1 cellular context compared by ENCODE assay signal in the genomic region with DNA sequence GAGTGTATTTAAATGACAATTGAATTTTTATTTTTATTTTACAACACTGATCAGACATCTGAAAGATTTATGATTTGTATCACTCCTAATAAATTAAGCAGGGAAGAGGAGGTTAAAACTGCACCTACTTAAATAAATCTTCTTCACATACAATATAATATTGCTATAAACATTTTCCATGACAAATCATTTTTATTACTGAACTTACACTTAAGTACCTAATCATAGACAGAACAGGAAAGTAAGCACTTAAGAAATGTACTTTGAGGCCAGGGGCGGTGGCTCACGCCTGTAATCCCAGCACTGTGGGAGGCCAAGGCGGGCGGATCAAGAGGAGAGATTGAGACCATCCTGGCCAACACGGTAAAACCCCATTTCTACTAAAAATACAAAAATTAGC.
TF ChIP-seq lines count a peak whose summit lies in the region.

No MANE protein-coding gene starts in this region.

TF ChIP-seq in HEK293, 187 proteins besides CTCF, POLR2A, EP300 and RAD21 (continued from another document):
- TF ChIP-seq, protein P1, sequence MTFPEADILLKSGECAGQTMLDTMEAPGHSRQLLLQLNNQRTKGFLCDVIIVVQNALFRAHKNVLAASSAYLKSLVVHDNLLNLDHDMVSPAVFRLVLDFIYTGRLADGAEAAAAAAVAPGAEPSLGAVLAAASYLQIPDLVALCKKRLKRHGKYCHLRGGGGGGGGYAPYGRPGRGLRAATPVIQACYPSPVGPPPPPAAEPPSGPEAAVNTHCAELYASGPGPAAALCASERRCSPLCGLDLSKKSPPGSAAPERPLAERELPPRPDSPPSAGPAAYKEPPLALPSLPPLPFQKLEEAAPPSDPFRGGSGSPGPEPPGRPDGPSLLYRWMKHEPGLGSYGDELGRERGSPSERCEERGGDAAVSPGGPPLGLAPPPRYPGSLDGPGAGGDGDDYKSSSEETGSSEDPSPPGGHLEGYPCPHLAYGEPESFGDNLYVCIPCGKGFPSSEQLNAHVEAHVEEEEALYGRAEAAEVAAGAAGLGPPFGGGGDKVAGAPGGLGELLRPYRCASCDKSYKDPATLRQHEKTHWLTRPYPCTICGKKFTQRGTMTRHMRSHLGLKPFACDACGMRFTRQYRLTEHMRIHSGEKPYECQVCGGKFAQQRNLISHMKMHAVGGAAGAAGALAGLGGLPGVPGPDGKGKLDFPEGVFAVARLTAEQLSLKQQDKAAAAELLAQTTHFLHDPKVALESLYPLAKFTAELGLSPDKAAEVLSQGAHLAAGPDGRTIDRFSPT (tag by site-specific recombination; IDR thresholded peaks at IDR 0.05): peak; percentile 76; the same call in 1 of the 2 replicates
- TF ChIP-seq OSR2 (tag by site-specific recombination; IDR thresholded peaks at IDR 0.05) (peak; percentile 76; the same call in 1 of the 2 replicates), KLF1 (tag by site-specific recombination; IDR thresholded peaks at IDR 0.05) (peak; percentile 80), SP7 (tag by site-specific recombination; IDR thresholded peaks at IDR 0.05) (peak; percentile 81), PRDM6 (tag by site-specific recombination; IDR thresholded peaks at IDR 0.05) (peak; percentile 66), GLIS1 (tag by site-specific recombination; IDR thresholded peaks at IDR 0.05) (0 out of 2 replicates have a peak, but pooled peaks have one; percentile 43), ZNF132 (tag by site-specific recombination; IDR thresholded peaks at IDR 0.05; ENCODE audit: borderline replicate concordance) (no peak)
